19 cellular contexts compared by ENCODE assay signal in genomic region chr4:40066651-40067050, GRCh38.
"Had no signal": no experiment of that assay in that cellular context is flagged by ENCODE, and none has a peak within 500 bp of the region (broad histone marks: within the 10 kb centered on the region; RNA-seq: fewer than 3 reads in every experiment).

No MANE protein-coding gene starts in this region.

- H3K27ac Mint-ChIP-seq: endodermal cell; memory B cell; stimulated activated memory B cell treated with anti-CD40 and anti-IgM and Interleukin-4, amounts not matched to agents 10 μg/mL and 1 μg/mL and 100 μg/mL, for 72 hours had no signal

- H3K36me3 Mint-ChIP-seq: natural killer cell had no signal

- H3K27me3 Mint-ChIP-seq: memory B cell; stimulated activated memory B cell treated with anti-CD40 and anti-IgM and Interleukin-4, amounts not matched to agents 10 μg/mL and 1 μg/mL and 100 μg/mL, for 72 hours had no signal

- H3K9me3 Mint-ChIP-seq: endodermal cell; memory B cell; natural killer cell; stimulated activated memory B cell treated with anti-CD40 and anti-IgM and Interleukin-4, amounts not matched to agents 10 μg/mL and 1 μg/mL and 100 μg/mL, for 72 hours had no signal

- DNase-seq: activated CD4-positive, alpha-beta T cell treated with anti-CD3 and anti-CD28 coated beads for 1 hour; activated gamma-delta T cell; activated T-cell treated with anti-CD3 and anti-CD28 coated beads, Interleukin-2, amount 50 U/mL, for 1 hour; adrenal gland; dorsolateral prefrontal cortex; endodermal cell; head of caudate nucleus; kidney glomerular epithelial cell; left ventricle myocardium superior; mucosa of descending colon; natural killer cell; nucleus accumbens; posterior cingulate gyrus; retina; SW 1271; uterus had no signal

- ATAC-seq: left ventricle myocardium superior; mucosa of descending colon; natural killer cell; stimulated activated memory B cell treated with anti-CD40 and anti-IgM and Interleukin-4, amounts not matched to agents 10 μg/mL and 1 μg/mL and 100 μg/mL, for 72 hours had no signal

- H3K4me1 Mint-ChIP-seq: endodermal cell had no signal

- H3K4me3 ChIP-seq: adrenal gland, dorsolateral prefrontal cortex, mucosa of descending colon, tibial nerve, uterus had no signal

- H3K4me3 Mint-ChIP-seq: endodermal cell; memory B cell; natural killer cell; stimulated activated memory B cell treated with anti-CD40 and anti-IgM and Interleukin-4, amounts not matched to agents 10 μg/mL and 1 μg/mL and 100 μg/mL, for 72 hours had no signal
